ENCODE assay signal across 30 cellular contexts in the genomic region with DNA sequence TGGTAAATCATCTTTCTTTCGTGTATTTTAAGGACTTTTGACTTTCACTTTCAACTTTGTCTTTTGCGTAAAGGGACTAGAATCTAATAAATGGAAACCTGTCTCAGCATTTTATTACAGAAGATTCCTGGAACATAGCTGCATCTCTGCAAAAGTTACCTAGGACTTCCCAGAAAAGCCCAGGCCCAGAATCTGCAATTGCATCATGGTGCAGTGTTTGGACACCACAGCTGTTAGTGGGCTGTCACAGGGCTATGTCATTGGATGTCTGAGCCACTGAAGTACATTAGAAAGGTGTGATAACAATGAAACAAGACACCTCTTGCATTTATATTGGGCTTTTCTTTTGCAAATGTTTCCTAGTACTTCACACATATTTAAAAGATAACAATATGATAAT.
"Had no signal": no experiment of that assay in that cellular context is flagged by ENCODE, and none has a peak within 500 bp of the region (broad histone marks: within the 10 kb centered on the region; RNA-seq: fewer than 3 reads in every experiment).

No MANE protein-coding gene starts in this region.

- H3K4me2 ChIP-seq: neural progenitor cell, smooth muscle cell had no signal

- H3K4me3 ChIP-seq: coronary artery, esophagus squamous epithelium, heart right ventricle, left ventricle myocardium inferior, lower lobe of right lung, neural progenitor cell, ovary, psoas muscle, smooth muscle cell, suprapubic skin, transverse colon, upper lobe of right lung, uterus had no signal

- H3K9ac ChIP-seq: neural progenitor cell had no signal

- DNase-seq: dermis blood vessel endothelial cell; effector memory CD4-positive, alpha-beta T cell; erythroblast; esophagus squamous epithelium; foreskin melanocyte; glutamatergic neuron; heart right ventricle; hippocampal formation; left cardiac atrium; left ventricle myocardium inferior; lower lobe of right lung; natural killer cell; nucleus accumbens; ovary; posterior cingulate gyrus; psoas muscle; right cardiac atrium; stimulated activated CD4-positive, alpha-beta T cell treated with anti-CD3 and anti-CD28 coated beads, Interleukin-12 subunit alpha, Interleukin-12 subunit beta, amount 100 ng/mL, for 4 hours; stimulated activated CD4-positive, alpha-beta T cell treated with anti-CD3 and anti-CD28 coated beads, Interleukin-1b, Interleukin-23, amount 100 ng/mL, for 48 hours; stimulated activated CD4-positive, alpha-beta T cell treated with anti-CD3 and anti-CD28 coated beads, Interleukin-4, amount 100 ng/mL, for 1 hour; stimulated activated CD8-positive, alpha-beta memory T cell treated with anti-CD3 and anti-CD28 coated beads, Interleukin-4, amount 100 ng/mL, for 48 hours; stimulated activated naive CD4-positive, alpha-beta T cell; stimulated activated naive CD8-positive, alpha-beta T cell treated with anti-CD3 and anti-CD28 coated beads, Interleukin-15, amount 100 ng/mL, for 72 hours; transverse colon; upper lobe of right lung; uterus had no signal

- H3K27me3 ChIP-seq: esophagus squamous epithelium, heart right ventricle, neural progenitor cell, ovary, suprapubic skin, transverse colon, upper lobe of right lung, uterus had no signal

- H2AFZ ChIP-seq: neural progenitor cell had no signal

- H3K4me1 ChIP-seq: esophagus squamous epithelium, left ventricle myocardium inferior, lower lobe of right lung, neural progenitor cell, psoas muscle, suprapubic skin, transverse colon, upper lobe of right lung, uterus had no signal

- H3K9me3 ChIP-seq: esophagus squamous epithelium, lower lobe of right lung, ovary, psoas muscle, transverse colon, upper lobe of right lung, uterus had no signal

- ATAC-seq: heart right ventricle; left cardiac atrium; lower lobe of right lung; psoas muscle; right cardiac atrium; stimulated activated naive CD8-positive, alpha-beta T cell treated with anti-CD3 and anti-CD28 coated beads, Interleukin-15, amount 100 ng/mL, for 72 hours; upper lobe of right lung had no signal

- H3K36me3 ChIP-seq: esophagus squamous epithelium, heart right ventricle, left ventricle myocardium inferior, lower lobe of right lung, neural progenitor cell, ovary, suprapubic skin, transverse colon, upper lobe of right lung, uterus had no signal

- H3K27ac ChIP-seq: coronary artery, esophagus squamous epithelium, heart right ventricle, left ventricle myocardium inferior, lower lobe of right lung, neural progenitor cell, ovary, psoas muscle, suprapubic skin, transverse colon, upper lobe of right lung, uterus had no signal
